ENCODE assay signal across 11 cellular contexts in genomic region chrX:132071260-132071659, GRCh38. TPM values are rescaled to one million over a fixed set of nuclear protein-coding genes. Genes with fewer than 3 reads are reported as not detected.
DNase-seq lines count a peak whose midpoint lies in the region; ATAC-seq, FAIRE-seq and TF ChIP-seq lines count a peak whose summit lies in the region.
"Had no signal": no experiment of that assay in that cellular context is flagged by ENCODE, and none has a peak within 500 bp of the region (broad histone marks: within the 10 kb centered on the region; RNA-seq: fewer than 3 reads in every experiment).

No MANE protein-coding gene starts in this region.

- peak; percentile 26 for TF ChIP-seq CTCF in AG09319 (IDR thresholded peaks at IDR 0.05; ENCODE audit: low read depth, low read length)

- no peak overlapping the region for H3K27ac Mint-ChIP-seq in activated CD4-positive, alpha-beta memory T cell treated with anti-CD3 and anti-CD28 coated beads for 36 hours

- no peaks in the 10 kb centered on the region for H3K36me3 ChIP-seq in adipocyte (ENCODE audit: control insufficient read depth, insufficient read depth, low read length, severe bottlenecking)

- peak; percentile 64 for FAIRE-seq in islet of Langerhans (lab: Jason Lieb, UNC)

- H3K9me3 ChIP-seq in adipocyte (ENCODE audit: control insufficient read depth, low read length) = no peaks in the 10 kb centered on the region

- H3K4me3 ChIP-seq in adipocyte (ENCODE audit: low read length) = no peak overlapping the region

- H3K4me1 ChIP-seq in adipocyte (ENCODE audit: control insufficient read depth, insufficient read depth, low read length) = no peaks in the 10 kb centered on the region

- H3K27me3 Mint-ChIP-seq in activated CD4-positive, alpha-beta memory T cell treated with anti-CD3 and anti-CD28 coated beads for 36 hours = no peaks in the 10 kb centered on the region

- H3K4me1 Mint-ChIP-seq in activated CD4-positive, alpha-beta memory T cell treated with anti-CD3 and anti-CD28 coated beads for 36 hours (ENCODE audit: low read depth) = no peaks in the 10 kb centered on the region

- H3K9ac ChIP-seq in adipocyte (ENCODE audit: low read length) = no peak overlapping the region

- CTCF ChIA-PET in activated CD4-positive, alpha-beta memory T cell treated with anti-CD3 and anti-CD28 coated beads for 36 hours (lab: Charles Lee) = interaction anchor here (0.5 to 1.7 kb wide), 9 partner anchors 9 to 446 kb away, joined by 3 to 12 read pairs (median 4); partner anchors contain the start of genes RAP2C and STK26

- intact Hi-C loops in activated CD4-positive, alpha-beta memory T cell treated with anti-CD3 and anti-CD28 coated beads for 36 hours (cut with micrococcal nuclease) = loop anchor here (5.0 kb wide), 1 partner anchor 49 kb away; the partner anchor contains the start of gene STK26

- no peak overlapping the region for H3K4me3 Mint-ChIP-seq in activated CD4-positive, alpha-beta memory T cell treated with anti-CD3 and anti-CD28 coated beads for 36 hours

- peaks cover 11% of the 10 kb centered on the region for H3K36me3 Mint-ChIP-seq in activated CD4-positive, alpha-beta memory T cell treated with anti-CD3 and anti-CD28 coated beads for 36 hours

- no peaks in the 10 kb centered on the region for H3K9me3 Mint-ChIP-seq in activated CD4-positive, alpha-beta memory T cell treated with anti-CD3 and anti-CD28 coated beads for 36 hours

- ATAC-seq in GM19023 (IDR thresholded peaks at IDR 0.05; ENCODE audit: unreplicated experiment) = no peak

- DNase-seq in AG09319 (ENCODE audit: extremely low read depth, low read depth) (no peak), HT-29 (ENCODE audit: low spot score) (peak; percentile 12), adipocyte (ENCODE audit: low read depth) (peak; percentile 54), NCI-H2196 treated with DMSO at 0.1 percent for 48 hours (lab: John Stamatoyannopoulos, UW; ENCODE audit: unreplicated experiment) (no peak)
- DNase-seq in activated CD4-positive, alpha-beta T cell treated with anti-CD3 and anti-CD28 coated beads for 48 hours = no peak
- DNase-seq in activated CD4-positive, alpha-beta memory T cell treated with anti-CD3 and anti-CD28 coated beads for 36 hours = no peak
- DNase-seq: foreskin melanocyte, GDM1, NCI-H2029 treated with DMSO at 0.1 percent for 48 hours had no signal

- POLR2A ChIA-PET in activated CD4-positive, alpha-beta memory T cell treated with anti-CD3 and anti-CD28 coated beads for 36 hours (lab: Charles Lee) = no interaction called here

- peaks cover 5% of the 10 kb centered on the region for H3K27me3 ChIP-seq in adipocyte (replicated peaks; ENCODE audit: control insufficient read depth, insufficient read depth, low read length)

RNA-seq across cellular contexts. Expression of gene STK26, which starts 48.2 kb away (rescaled TPM):
- 18.8 and 25.8 TPM in 2 replicates for total RNA-seq in HT-29 (2014; rRNA removed; shearing (Covaris generic))
- total RNA-seq in activated CD4-positive, alpha-beta memory T cell treated with anti-CD3 and anti-CD28 coated beads for 36 hours = 10 to 100 TPM; 60.9 to 64.0 TPM

RNA-seq across cellular contexts. Expression of gene FRMD7, which starts 56.6 kb away (rescaled TPM):
- total RNA-seq in HT-29 (2014; rRNA removed; shearing (Covaris generic)) = not detected in 2 replicates
- total RNA-seq in activated CD4-positive, alpha-beta memory T cell treated with anti-CD3 and anti-CD28 coated beads for 36 hours = not detected

Comparison
In these comparisons a context has a peak if more than half of its experiments do, and no peak if none do; other contexts are left out.
1. DNase-seq: peak in HT-29 (single experiment) and adipocyte (single experiment); none in AG09319 (single experiment), NCI-H2196 treated with DMSO at 0.1 percent for 48 hours (single experiment), activated CD4-positive, alpha-beta T cell treated with anti-CD3 and anti-CD28 coated beads for 48 hours (single experiment) and activated CD4-positive, alpha-beta memory T cell treated with anti-CD3 and anti-CD28 coated beads for 36 hours (single experiment).